1 cellular context compared by ENCODE assay signal in the genomic region with DNA sequence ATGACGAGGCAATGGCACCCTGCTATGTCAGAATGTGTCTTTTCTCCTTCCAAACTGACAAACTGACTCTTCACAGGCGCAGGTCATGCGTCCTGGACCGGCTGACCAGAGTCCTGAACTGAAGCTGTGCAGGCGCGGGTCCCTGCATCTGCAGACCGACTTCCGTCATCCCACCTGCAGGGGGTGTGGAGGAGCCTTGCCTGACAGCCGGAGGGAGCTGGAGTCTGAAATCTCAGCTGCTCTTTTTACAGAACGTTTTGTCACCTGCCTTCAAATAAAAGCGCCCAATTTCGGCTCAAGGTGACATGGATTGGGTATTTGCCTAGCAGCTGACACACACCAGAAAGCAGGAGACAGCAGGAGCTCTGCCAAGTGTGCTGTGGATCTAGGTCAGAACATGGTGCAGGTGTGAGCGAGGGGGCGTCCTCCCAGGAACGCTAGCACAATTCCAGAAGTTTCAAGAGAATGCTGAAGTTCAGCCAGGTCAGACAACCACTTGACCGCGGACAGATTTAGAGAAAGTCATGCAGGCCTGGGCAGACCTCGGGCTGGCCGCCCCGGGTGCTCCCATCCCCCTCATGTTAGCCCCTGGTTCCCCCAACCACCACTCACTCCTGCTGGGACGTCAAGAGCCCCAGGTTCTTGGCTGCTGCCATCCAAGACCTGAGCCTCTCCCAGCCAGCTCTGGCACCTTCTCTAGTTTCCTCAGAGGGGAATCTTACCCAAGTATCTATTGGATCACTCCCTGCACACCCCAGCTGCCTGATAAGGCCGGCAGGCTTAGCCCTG.
A peak's percentile ranks its signal among the peaks of the same experiment; 100 is the strongest.
TF ChIP-seq lines count a peak whose summit lies in the region.

No MANE protein-coding gene starts in this region.

TF ChIP-seq in HepG2, 621 proteins besides CTCF, POLR2A, EP300 and RAD21 (continued from another document):
- TF ChIP-seq, protein P1, sequence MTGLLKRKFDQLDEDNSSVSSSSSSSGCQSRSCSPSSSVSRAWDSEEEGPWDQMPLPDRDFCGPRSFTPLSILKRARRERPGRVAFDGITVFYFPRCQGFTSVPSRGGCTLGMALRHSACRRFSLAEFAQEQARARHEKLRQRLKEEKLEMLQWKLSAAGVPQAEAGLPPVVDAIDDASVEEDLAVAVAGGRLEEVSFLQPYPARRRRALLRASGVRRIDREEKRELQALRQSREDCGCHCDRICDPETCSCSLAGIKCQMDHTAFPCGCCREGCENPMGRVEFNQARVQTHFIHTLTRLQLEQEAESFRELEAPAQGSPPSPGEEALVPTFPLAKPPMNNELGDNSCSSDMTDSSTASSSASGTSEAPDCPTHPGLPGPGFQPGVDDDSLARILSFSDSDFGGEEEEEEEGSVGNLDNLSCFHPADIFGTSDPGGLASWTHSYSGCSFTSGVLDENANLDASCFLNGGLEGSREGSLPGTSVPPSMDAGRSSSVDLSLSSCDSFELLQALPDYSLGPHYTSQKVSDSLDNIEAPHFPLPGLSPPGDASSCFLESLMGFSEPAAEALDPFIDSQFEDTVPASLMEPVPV (CRISPR knock-in tag; IDR thresholded peaks at IDR 0.05) = 0 out of 2 replicates have a peak, but pooled peaks have one; percentile 32
- TF ChIP-seq STAG1 (CRISPR knock-in tag; IDR thresholded peaks at IDR 0.05) (peak; percentile 79), SPEN (CRISPR knock-in tag; IDR thresholded peaks at IDR 0.05; ENCODE audit: low read depth) (no peak), ATF7-NPFF (CRISPR knock-in tag; IDR thresholded peaks at IDR 0.05; ENCODE audit: low read depth) (no peak), ESRRA (CRISPR knock-in tag; IDR thresholded peaks at IDR 0.05; ENCODE audit: low read depth) (no peak), KAT8 (CRISPR knock-in tag; IDR thresholded peaks at IDR 0.05) (no peak), ZFAT (CRISPR knock-in tag; conservative IDR thresholded peaks at IDR 0.05) (no peak), HNRNPK (IDR thresholded peaks at IDR 0.05; ENCODE audit: low read depth, low read length, poor library complexity, severe bottlenecking) (no peak), NPAS2 (CRISPR knock-in tag; IDR thresholded peaks at IDR 0.05; ENCODE audit: borderline replicate concordance) (no peak), ZNF678 (CRISPR knock-in tag; IDR thresholded peaks at IDR 0.05) (no peak), MED8 (CRISPR knock-in tag; IDR thresholded peaks at IDR 0.05; ENCODE audit: insufficient replicate concordance) (no peak), NFYC (CRISPR knock-in tag; IDR thresholded peaks at IDR 0.05) (no peak), ONECUT2 (CRISPR knock-in tag; IDR thresholded peaks at IDR 0.05) (no peak), U2AF1 (optimal IDR thresholded peaks at IDR 0.05; ENCODE audit: low read depth, low read length) (no peak), KLF6 (CRISPR knock-in tag; IDR thresholded peaks at IDR 0.05) (no peak), SRY (CRISPR knock-in tag; IDR thresholded peaks at IDR 0.05) (peak; percentile 49; the same call in 1 of the 2 replicates), SALL1 (CRISPR knock-in tag; IDR thresholded peaks at IDR 0.05) (peak; percentile 23; the same call in 1 of the 2 replicates), ZBTB1 (CRISPR knock-in tag; IDR thresholded peaks at IDR 0.05; ENCODE audit: borderline replicate concordance) (no peak), GABPB1 (CRISPR knock-in tag; IDR thresholded peaks at IDR 0.05) (no peak), ZNF883 (CRISPR knock-in tag; IDR thresholded peaks at IDR 0.05; ENCODE audit: not compliant biosample characterization) (no peak), REPIN1 (CRISPR knock-in tag; IDR thresholded peaks at IDR 0.05; ENCODE audit: borderline replicate concordance, low read depth) (0 out of 2 replicates have a peak, but pooled peaks have one; percentile 28), ZNF143 (CRISPR knock-in tag; IDR thresholded peaks at IDR 0.05) (no peak), ZNF563 (CRISPR knock-in tag; IDR thresholded peaks at IDR 0.05) (no peak), RARA (CRISPR knock-in tag; IDR thresholded peaks at IDR 0.05) (no peak), FOXJ3 (CRISPR knock-in tag; IDR thresholded peaks at IDR 0.05; ENCODE audit: borderline replicate concordance) (no peak)
- TF ChIP-seq, protein P2, sequence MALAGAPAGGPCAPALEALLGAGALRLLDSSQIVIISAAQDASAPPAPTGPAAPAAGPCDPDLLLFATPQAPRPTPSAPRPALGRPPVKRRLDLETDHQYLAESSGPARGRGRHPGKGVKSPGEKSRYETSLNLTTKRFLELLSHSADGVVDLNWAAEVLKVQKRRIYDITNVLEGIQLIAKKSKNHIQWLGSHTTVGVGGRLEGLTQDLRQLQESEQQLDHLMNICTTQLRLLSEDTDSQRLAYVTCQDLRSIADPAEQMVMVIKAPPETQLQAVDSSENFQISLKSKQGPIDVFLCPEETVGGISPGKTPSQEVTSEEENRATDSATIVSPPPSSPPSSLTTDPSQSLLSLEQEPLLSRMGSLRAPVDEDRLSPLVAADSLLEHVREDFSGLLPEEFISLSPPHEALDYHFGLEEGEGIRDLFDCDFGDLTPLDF (CRISPR knock-in tag; IDR thresholded peaks at IDR 0.05) = no peak
- TF ChIP-seq, protein P3, sequence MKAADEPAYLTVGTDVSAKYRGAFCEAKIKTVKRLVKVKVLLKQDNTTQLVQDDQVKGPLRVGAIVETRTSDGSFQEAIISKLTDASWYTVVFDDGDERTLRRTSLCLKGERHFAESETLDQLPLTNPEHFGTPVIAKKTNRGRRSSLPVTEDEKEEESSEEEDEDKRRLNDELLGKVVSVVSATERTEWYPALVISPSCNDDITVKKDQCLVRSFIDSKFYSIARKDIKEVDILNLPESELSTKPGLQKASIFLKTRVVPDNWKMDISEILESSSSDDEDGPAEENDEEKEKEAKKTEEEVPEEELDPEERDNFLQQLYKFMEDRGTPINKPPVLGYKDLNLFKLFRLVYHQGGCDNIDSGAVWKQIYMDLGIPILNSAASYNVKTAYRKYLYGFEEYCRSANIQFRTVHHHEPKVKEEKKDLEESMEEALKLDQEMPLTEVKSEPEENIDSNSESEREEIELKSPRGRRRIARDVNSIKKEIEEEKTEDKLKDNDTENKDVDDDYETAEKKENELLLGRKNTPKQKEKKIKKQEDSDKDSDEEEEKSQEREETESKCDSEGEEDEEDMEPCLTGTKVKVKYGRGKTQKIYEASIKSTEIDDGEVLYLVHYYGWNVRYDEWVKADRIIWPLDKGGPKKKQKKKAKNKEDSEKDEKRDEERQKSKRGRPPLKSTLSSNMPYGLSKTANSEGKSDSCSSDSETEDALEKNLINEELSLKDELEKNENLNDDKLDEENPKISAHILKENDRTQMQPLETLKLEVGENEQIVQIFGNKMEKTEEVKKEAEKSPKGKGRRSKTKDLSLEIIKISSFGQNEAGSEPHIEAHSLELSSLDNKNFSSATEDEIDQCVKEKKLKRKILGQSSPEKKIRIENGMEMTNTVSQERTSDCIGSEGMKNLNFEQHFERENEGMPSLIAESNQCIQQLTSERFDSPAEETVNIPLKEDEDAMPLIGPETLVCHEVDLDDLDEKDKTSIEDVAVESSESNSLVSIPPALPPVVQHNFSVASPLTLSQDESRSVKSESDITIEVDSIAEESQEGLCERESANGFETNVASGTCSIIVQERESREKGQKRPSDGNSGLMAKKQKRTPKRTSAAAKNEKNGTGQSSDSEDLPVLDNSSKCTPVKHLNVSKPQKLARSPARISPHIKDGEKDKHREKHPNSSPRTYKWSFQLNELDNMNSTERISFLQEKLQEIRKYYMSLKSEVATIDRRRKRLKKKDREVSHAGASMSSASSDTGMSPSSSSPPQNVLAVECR (CRISPR knock-in tag; IDR thresholded peaks at IDR 0.05; ENCODE audit: borderline replicate concordance) = no peak; the same call in 1 of the 2 replicates
- TF ChIP-seq, protein P4, sequence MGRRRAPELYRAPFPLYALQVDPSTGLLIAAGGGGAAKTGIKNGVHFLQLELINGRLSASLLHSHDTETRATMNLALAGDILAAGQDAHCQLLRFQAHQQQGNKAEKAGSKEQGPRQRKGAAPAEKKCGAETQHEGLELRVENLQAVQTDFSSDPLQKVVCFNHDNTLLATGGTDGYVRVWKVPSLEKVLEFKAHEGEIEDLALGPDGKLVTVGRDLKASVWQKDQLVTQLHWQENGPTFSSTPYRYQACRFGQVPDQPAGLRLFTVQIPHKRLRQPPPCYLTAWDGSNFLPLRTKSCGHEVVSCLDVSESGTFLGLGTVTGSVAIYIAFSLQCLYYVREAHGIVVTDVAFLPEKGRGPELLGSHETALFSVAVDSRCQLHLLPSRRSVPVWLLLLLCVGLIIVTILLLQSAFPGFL (CRISPR knock-in tag; IDR thresholded peaks at IDR 0.05) = no peak
- TF ChIP-seq, protein P5, sequence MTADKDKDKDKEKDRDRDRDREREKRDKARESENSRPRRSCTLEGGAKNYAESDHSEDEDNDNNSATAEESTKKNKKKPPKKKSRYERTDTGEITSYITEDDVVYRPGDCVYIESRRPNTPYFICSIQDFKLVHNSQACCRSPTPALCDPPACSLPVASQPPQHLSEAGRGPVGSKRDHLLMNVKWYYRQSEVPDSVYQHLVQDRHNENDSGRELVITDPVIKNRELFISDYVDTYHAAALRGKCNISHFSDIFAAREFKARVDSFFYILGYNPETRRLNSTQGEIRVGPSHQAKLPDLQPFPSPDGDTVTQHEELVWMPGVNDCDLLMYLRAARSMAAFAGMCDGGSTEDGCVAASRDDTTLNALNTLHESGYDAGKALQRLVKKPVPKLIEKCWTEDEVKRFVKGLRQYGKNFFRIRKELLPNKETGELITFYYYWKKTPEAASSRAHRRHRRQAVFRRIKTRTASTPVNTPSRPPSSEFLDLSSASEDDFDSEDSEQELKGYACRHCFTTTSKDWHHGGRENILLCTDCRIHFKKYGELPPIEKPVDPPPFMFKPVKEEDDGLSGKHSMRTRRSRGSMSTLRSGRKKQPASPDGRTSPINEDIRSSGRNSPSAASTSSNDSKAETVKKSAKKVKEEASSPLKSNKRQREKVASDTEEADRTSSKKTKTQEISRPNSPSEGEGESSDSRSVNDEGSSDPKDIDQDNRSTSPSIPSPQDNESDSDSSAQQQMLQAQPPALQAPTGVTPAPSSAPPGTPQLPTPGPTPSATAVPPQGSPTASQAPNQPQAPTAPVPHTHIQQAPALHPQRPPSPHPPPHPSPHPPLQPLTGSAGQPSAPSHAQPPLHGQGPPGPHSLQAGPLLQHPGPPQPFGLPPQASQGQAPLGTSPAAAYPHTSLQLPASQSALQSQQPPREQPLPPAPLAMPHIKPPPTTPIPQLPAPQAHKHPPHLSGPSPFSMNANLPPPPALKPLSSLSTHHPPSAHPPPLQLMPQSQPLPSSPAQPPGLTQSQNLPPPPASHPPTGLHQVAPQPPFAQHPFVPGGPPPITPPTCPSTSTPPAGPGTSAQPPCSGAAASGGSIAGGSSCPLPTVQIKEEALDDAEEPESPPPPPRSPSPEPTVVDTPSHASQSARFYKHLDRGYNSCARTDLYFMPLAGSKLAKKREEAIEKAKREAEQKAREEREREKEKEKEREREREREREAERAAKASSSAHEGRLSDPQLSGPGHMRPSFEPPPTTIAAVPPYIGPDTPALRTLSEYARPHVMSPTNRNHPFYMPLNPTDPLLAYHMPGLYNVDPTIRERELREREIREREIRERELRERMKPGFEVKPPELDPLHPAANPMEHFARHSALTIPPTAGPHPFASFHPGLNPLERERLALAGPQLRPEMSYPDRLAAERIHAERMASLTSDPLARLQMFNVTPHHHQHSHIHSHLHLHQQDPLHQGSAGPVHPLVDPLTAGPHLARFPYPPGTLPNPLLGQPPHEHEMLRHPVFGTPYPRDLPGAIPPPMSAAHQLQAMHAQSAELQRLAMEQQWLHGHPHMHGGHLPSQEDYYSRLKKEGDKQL (CRISPR knock-in tag; IDR thresholded peaks at IDR 0.05; ENCODE audit: low read depth) = no peak
- TF ChIP-seq, protein P6, sequence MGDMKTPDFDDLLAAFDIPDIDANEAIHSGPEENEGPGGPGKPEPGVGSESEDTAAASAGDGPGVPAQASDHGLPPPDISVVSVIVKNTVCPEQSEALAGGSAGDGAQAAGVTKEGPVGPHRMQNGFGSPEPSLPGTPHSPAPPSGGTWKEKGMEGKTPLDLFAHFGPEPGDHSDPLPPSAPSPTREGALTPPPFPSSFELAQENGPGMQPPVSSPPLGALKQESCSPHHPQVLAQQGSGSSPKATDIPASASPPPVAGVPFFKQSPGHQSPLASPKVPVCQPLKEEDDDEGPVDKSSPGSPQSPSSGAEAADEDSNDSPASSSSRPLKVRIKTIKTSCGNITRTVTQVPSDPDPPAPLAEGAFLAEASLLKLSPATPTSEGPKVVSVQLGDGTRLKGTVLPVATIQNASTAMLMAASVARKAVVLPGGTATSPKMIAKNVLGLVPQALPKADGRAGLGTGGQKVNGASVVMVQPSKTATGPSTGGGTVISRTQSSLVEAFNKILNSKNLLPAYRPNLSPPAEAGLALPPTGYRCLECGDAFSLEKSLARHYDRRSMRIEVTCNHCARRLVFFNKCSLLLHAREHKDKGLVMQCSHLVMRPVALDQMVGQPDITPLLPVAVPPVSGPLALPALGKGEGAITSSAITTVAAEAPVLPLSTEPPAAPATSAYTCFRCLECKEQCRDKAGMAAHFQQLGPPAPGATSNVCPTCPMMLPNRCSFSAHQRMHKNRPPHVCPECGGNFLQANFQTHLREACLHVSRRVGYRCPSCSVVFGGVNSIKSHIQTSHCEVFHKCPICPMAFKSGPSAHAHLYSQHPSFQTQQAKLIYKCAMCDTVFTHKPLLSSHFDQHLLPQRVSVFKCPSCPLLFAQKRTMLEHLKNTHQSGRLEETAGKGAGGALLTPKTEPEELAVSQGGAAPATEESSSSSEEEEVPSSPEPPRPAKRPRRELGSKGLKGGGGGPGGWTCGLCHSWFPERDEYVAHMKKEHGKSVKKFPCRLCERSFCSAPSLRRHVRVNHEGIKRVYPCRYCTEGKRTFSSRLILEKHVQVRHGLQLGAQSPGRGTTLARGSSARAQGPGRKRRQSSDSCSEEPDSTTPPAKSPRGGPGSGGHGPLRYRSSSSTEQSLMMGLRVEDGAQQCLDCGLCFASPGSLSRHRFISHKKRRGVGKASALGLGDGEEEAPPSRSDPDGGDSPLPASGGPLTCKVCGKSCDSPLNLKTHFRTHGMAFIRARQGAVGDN (CRISPR knock-in tag; IDR thresholded peaks at IDR 0.05) = peak; percentile 60
